In the genomic region with DNA sequence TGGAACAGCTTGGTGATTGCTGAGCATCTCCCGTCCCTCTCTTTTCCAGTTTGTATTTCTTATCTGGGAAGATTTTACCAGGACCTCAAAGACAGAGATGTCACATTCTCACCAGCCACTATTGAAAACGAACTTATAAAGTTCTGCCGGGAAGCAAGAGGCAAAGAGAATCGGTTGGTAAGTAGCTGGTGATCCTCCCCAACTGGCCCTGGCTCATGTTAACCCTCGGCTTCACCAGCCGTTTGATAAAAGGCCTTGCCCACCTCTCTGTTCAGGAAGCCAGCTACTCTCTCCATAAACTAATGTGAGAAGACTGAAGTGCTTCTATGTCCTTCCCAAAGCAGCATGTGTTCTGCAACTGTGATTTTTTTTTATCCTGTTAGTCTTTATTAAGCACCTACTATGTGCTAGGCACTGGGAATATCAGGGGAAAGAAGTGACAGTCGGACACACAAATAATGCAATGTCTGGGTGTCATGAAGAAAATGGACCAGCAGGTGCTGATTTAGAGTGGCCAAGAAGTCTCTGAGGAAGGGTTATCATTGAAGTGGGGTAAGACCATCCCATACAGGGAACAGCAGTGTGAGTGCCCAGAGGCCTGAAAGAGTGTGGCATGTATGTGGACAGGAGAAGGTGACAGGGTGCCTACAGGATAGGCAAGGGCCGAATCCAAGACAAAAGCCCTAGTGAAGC, we compare ENCODE assay signal across 8 cellular contexts. TPM values are rescaled to one million over a fixed set of nuclear protein-coding genes. Genes with fewer than 3 reads are reported as not detected.
DNase-seq lines count a peak whose midpoint lies in the region; ATAC-seq and TF ChIP-seq lines count a peak whose summit lies in the region.

No MANE protein-coding gene starts in this region.

- TF ChIP-seq POLR2A in body of pancreas (IDR thresholded peaks at IDR 0.05) (no peak), GM18505 (IDR thresholded peaks at IDR 0.05; ENCODE audit: borderline replicate concordance, extremely low read depth, insufficient read depth, insufficient read length) (no peak)

- 14 to 19% methylated on average over 8 of the region's 8 CpGs for WGBS in body of pancreas, 2 donors

- H3K36me3 ChIP-seq in body of pancreas (replicated peaks in 1 of 2; ENCODE audit: insufficient read depth in 1 of 2, low read depth in 2 of 2), result no peaks in the 10 kb centered on the region

- peaks cover 62% of the 10 kb centered on the region for H3K4me1 ChIP-seq in body of pancreas

- H3K27ac ChIP-seq in 22Rv1, result peak overlapping the region; percentile 89
- H3K27ac ChIP-seq in body of pancreas, result peak overlapping the region; percentile 91 to 92 (median 92)

- no peaks in the 10 kb centered on the region for H3K27me3 ChIP-seq in body of pancreas

- H3K27ac Mint-ChIP-seq in HFFc6 (peak overlapping the region; percentile 79), memory B cell (peak overlapping the region; percentile 88)

- H3K9me3 Mint-ChIP-seq in HFFc6 (no peaks in the 10 kb centered on the region), memory B cell (no peaks in the 10 kb centered on the region)

- H3K4me1 Mint-ChIP-seq in HFFc6 (ENCODE audit: low read depth) (peaks cover 55% of the 10 kb centered on the region), memory B cell (peaks cover 29% of the 10 kb centered on the region)

- TF ChIP-seq CTCF in 22Rv1 (IDR thresholded peaks at IDR 0.05) (no peak), HFFc6 (IDR thresholded peaks at IDR 0.05) (peak; percentile 60), body of pancreas (IDR thresholded peaks at IDR 0.05) (no peak)

- DNase-seq in HFFc6 (no peak), body of pancreas (no peak), memory B cell (ENCODE audit: low spot score in 2 of 2) (no peak), NCI-H1105 (lab: John Stamatoyannopoulos, UW) (no peak), mucosa of gallbladder (ENCODE audit: low spot score) (no peak)

- H3K9me3 ChIP-seq in body of pancreas, result no peaks in the 10 kb centered on the region

- ATAC-seq in body of pancreas (no peak), memory B cell (ENCODE audit: low read depth) (no peak), GM21390 (IDR thresholded peaks at IDR 0.05; ENCODE audit: unreplicated experiment) (no peak), GM18505 (IDR thresholded peaks at IDR 0.05; ENCODE audit: unreplicated experiment) (no peak)

- H3K36me3 Mint-ChIP-seq in HFFc6 (ENCODE audit: low read depth), result peaks cover 38% of the 10 kb centered on the region
- peaks cover 11% of the 10 kb centered on the region for H3K36me3 Mint-ChIP-seq in memory B cell

- peak overlapping the region in 1 of 2 donors; percentile 92 for H3K4me3 ChIP-seq in body of pancreas

- intact Hi-C loops in body of pancreas (cut with DNase I), result no loop called here

- H3K4me3 Mint-ChIP-seq in HFFc6, result peak overlapping the region; percentile 95
- H3K4me3 Mint-ChIP-seq in memory B cell, result peak overlapping the region; percentile 86

- no peaks in the 10 kb centered on the region; the same call in none of the 2 replicates for H3K27me3 Mint-ChIP-seq in HFFc6 (ENCODE audit: insufficient read depth)
- no peaks in the 10 kb centered on the region for H3K27me3 Mint-ChIP-seq in memory B cell

RNA-seq across cellular contexts. Expression of gene MANF, which starts 1.2 kb away (rescaled TPM):
- 100 to 1,000 TPM; 157 to 196 (median 179) TPM for total RNA-seq in HFFc6 (2021; fragmentation: NEBNext Ultra II Directional; extraction: Animal tissue kit (Norgen Biotek cat#: 25700))
- total RNA-seq in body of pancreas (10 to 100 TPM; 25.4 to 35.6 TPM), mucosa of gallbladder (124 TPM)

RNA-seq across cellular contexts. Expression of gene RBM15B, which starts 4.8 kb away (rescaled TPM):
- 10 to 100 TPM; 25.8 to 30.6 (median 29.2) TPM for total RNA-seq in HFFc6 (2021; fragmentation: NEBNext Ultra II Directional; extraction: Animal tissue kit (Norgen Biotek cat#: 25700))
- total RNA-seq in body of pancreas, result 10 to 100 TPM; 21.1 to 22.8 TPM
- 30.0 TPM for total RNA-seq in mucosa of gallbladder
